In genomic region chr1:37691497-37692077, GRCh38 we compare ENCODE assay signal across 8 cellular contexts. TPM values are rescaled to one million over a fixed set of nuclear protein-coding genes. Genes with fewer than 3 reads are reported as not detected.
DNase-seq lines count a peak whose midpoint lies in the region; ATAC-seq, FAIRE-seq and TF ChIP-seq lines count a peak whose summit lies in the region.

No MANE protein-coding gene starts in this region.

- peak; percentile 1 for ATAC-seq in HG03066 (IDR thresholded peaks at IDR 0.05; ENCODE audit: low read depth, unreplicated experiment)

- H3K4me1 Mint-ChIP-seq in MCF 10A (ENCODE audit: insufficient read depth, unreplicated experiment), result peaks cover 28% of the 10 kb centered on the region

- H3K27me3 Mint-ChIP-seq in MCF 10A (ENCODE audit: insufficient read depth, unreplicated experiment), result no peaks in the 10 kb centered on the region

- H3K9ac ChIP-seq in kidney (ENCODE audit: low read length in 2 of 2), result peak overlapping the region; percentile 68 to 78

- H3K4me3 Mint-ChIP-seq in MCF 10A (ENCODE audit: unreplicated experiment), result peak overlapping the region; percentile 96

- peak overlapping the region; percentile 70 to 93 for H3K4me3 ChIP-seq in kidney (ENCODE audit: low read length in 2 of 2)

- peak; percentile 36 for DNase-seq in NCI-H2107 (lab: John Stamatoyannopoulos, UW)
- no peak for DNase-seq in NCI-H2107 treated with DMSO at 0.1 percent for 48 hours (lab: John Stamatoyannopoulos, UW; ENCODE audit: unreplicated experiment)
- peak; percentile 50 for DNase-seq in RPMI7951 (ENCODE audit: low read depth)
- peak; percentile 63 for DNase-seq in MCF 10A (ENCODE audit: unreplicated experiment)
- DNase-seq in kidney, result peak; percentile 87
- peak; percentile 9 to 15 for DNase-seq in stimulated activated CD4-positive, alpha-beta T cell treated with anti-CD3 and anti-CD28 coated beads, Interleukin-2, amount 100 ng/mL, for 48 hours
- DNase-seq in GOT3 (lab: John Stamatoyannopoulos, UW), result no peak

- no peaks in the 10 kb centered on the region for H3K36me3 ChIP-seq in kidney (ENCODE audit: control insufficient read depth in 1 of 2, insufficient read depth in 2 of 2, low read length in 2 of 2)

- intact Hi-C loops in MCF 10A (cut with micrococcal nuclease), result loop anchor here (1.0 to 5.0 kb wide), 5 partner anchors 41 to 214 kb away; partner anchors contain the start of gene C1orf122
- intact Hi-C loops in kidney (cut with DNase I), result no loop called here

- H3K9me3 Mint-ChIP-seq in MCF 10A (ENCODE audit: unreplicated experiment), result no peaks in the 10 kb centered on the region

- H3K27ac ChIP-seq in kidney (ENCODE audit: low read depth in 2 of 2, low read length in 2 of 2), result peak overlapping the region in 1 of 2 donors; percentile 51

- H3K9me3 ChIP-seq in kidney (ENCODE audit: control insufficient read depth in 1 of 2, low read length in 2 of 2), result no peaks in the 10 kb centered on the region

- POLR2A ChIA-PET in MCF 10A (lab: Yijun Ruan, JAX), result interaction anchor here (0.5 to 4.9 kb wide), 28 partner anchors 9 to 1912 kb away, joined by 3 to 99 read pairs (median 4); partner anchors contain the start of genes C1orf122, GNL2, MEAF6 and MRPS15

- no TSS peak for BruUV-seq in MCF 10A (replicated peaks; lab: Mats Ljungman, UMichigan)

- H3K27ac Mint-ChIP-seq in MCF 10A (ENCODE audit: low read depth, unreplicated experiment), result peak overlapping the region; percentile 90

- H3K36me3 Mint-ChIP-seq in MCF 10A (ENCODE audit: insufficient read depth, unreplicated experiment), result peaks cover 32% of the 10 kb centered on the region

- peaks cover 16 to 22% of the 10 kb centered on the region in 2 donors for H3K4me1 ChIP-seq in kidney (ENCODE audit: control insufficient read depth in 1 of 2, insufficient read depth in 1 of 2, low read depth in 1 of 2, low read length in 2 of 2)

- CTCF ChIA-PET in MCF 10A (lab: Yijun Ruan, JAX), result interaction anchor here (0.7 to 14.3 kb wide), 10 partner anchors 10 to 325 kb away, joined by 3 to 271 read pairs (median 4); partner anchors contain the start of gene GNL2

- no peak for TF ChIP-seq CTCF in MCF 10A (IDR thresholded peaks at IDR 0.05; ENCODE audit: unreplicated experiment)
- TF ChIP-seq CTCF in kidney (IDR thresholded peaks at IDR 0.05; ENCODE audit: borderline replicate concordance, extremely low read depth, insufficient read depth), result no peak

- FAIRE-seq in kidney (lab: Jason Lieb, UNC), result no peak

RNA-seq across cellular contexts. Expression of gene CDCA8, which starts 0.7 kb away (rescaled TPM):
- 42.8 and 48.3 TPM in 2 replicates for total RNA-seq in RPMI7951 (2014; rRNA removed; shearing (Covaris generic))
- total RNA-seq in MCF 10A (2022) (17.3 and 21.8 TPM in 2 replicates), kidney (1.0 TPM)
- 0.71 TPM for polyA plus RNA-seq in kidney (ENCODE audit: insufficient read depth, low read depth, low replicate concordance)

RNA-seq across cellular contexts. Expression of gene RSPO1, which starts 56.9 kb away (rescaled TPM):
- total RNA-seq in RPMI7951 (2014; rRNA removed; shearing (Covaris generic)), result 0.10 TPM in 1 of 2 replicates, not detected in the other
- not detected in 2 replicates for total RNA-seq in MCF 10A (2022)
- total RNA-seq in kidney, result 0.19 TPM
- polyA plus RNA-seq in kidney (ENCODE audit: insufficient read depth, low read depth, low replicate concordance), result 0.26 TPM

Comparison
In these comparisons a context has a peak if more than half of its experiments do, and no peak if none do; other contexts are left out.
1. DNase-seq: peak in NCI-H2107 (single experiment), RPMI7951 (single experiment), MCF 10A (single experiment), kidney (single experiment) and stimulated activated CD4-positive, alpha-beta T cell treated with anti-CD3 and anti-CD28 coated beads, Interleukin-2, amount 100 ng/mL, for 48 hours (2 of 2); none in NCI-H2107 treated with DMSO at 0.1 percent for 48 hours (single experiment) and GOT3 (single experiment).